8 cellular contexts compared by ENCODE assay signal in the genomic region with DNA sequence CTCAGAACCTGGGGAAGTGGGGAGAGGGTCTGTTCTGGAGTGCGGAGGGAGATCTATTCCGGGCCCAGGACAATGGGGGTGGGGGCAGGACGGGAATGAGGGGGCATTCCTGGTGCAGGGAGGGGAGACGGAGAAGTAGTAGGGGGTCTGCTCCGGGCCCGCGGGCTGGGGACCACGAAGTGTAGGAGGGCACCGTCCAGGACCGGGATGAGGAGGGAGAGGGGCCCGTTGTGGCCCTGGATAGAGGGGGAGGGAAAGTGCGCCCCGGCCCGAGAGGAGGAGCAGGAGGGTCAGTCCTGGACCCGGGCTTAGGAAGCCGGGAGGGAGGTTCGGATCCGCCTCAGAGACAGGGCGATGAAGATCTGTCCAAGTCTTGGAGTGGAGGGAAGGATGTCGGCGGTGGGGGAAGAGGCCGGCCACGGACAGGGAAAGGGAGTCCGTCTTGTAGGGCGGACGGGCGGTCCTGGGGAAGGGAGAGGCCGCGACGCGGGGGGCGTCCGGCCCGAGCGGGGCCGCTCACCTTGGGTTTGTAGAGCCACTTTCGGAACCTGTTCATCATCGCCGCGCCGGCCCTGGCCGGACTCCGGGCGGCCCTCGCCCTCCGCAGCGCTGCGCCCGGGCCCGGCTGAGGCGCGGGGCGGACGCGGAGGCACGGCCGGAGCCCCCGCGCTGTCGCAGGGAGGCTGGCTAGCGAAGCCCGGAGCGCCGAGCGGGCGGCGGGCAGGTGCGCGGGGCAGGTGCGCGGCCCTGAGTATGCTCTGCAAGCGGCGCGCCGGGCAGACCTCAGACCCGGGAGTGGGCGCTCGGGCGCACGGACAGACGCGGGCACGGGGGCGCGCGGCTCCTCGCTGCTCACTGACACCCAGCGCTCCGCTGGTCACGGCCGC. TPM values are rescaled to one million over a fixed set of nuclear protein-coding genes. Genes with fewer than 3 reads are reported as not detected.
DNase-seq lines count a peak whose midpoint lies in the region; TF ChIP-seq lines count a peak whose summit lies in the region.

Gene ZFYVE28 (minus strand): TSS at position 881 of the 887 bp plus-strand sequence. CDS start 322 bp downstream, at position 559.

- TF ChIP-seq POLR2A in spleen (IDR thresholded peaks at IDR 0.05): no peak

- peaks cover 32 to 66% (median 58%) of the 10 kb centered on the region in 6 donors for H3K4me1 ChIP-seq in spleen

- DNase-seq in activated CD4-positive, alpha-beta T cell treated with anti-CD3 and anti-CD28 coated beads, Interleukin-2, amount 10 ng/mL, durations not matched to agents 24 days and 14 days: no peak
- DNase-seq in activated CD4-positive, alpha-beta T cell treated with anti-CD3 and anti-CD28 coated beads for 48 hours: no peak
- DNase-seq in HuH-7 (ENCODE audit: low spot score) (peak; percentile 46), spleen (peak; percentile 86), NCI-H524 treated with DMSO at 0.1 percent for 48 hours (lab: John Stamatoyannopoulos, UW) (no peak), kidney tubule cell (ENCODE audit: low spot score) (no peak)

- peaks cover 0 to 79% (median 29%) of the 10 kb centered on the region in 7 donors for H3K27me3 ChIP-seq in spleen (replicated peaks in 1 of 7)

- peaks cover 44% of the 10 kb centered on the region for H3K4me1 Mint-ChIP-seq in activated CD4-positive, alpha-beta T cell treated with anti-CD3 and anti-CD28 coated beads, Interleukin-2, amount 10 ng/mL, durations not matched to agents 24 days and 14 days
- peaks cover 47% of the 10 kb centered on the region for H3K4me1 Mint-ChIP-seq in activated naive CD8-positive, alpha-beta T cell (ENCODE audit: low read depth)

- no peak for TF ChIP-seq CTCF in spleen (IDR thresholded peaks at IDR 0.05 in 8 of 11, conservative IDR thresholded peaks at IDR 0.05 in 3 of 11)

- peaks cover 59% of the 10 kb centered on the region for H3K27me3 Mint-ChIP-seq in activated CD4-positive, alpha-beta T cell treated with anti-CD3 and anti-CD28 coated beads, Interleukin-2, amount 10 ng/mL, durations not matched to agents 24 days and 14 days
- H3K27me3 Mint-ChIP-seq in activated naive CD8-positive, alpha-beta T cell: peaks cover 13% of the 10 kb centered on the region

- WGBS in spleen, 5 donors: 1 to 2% (median 2%) methylated on average over 38 to 91 of the region's 91 CpGs

- H3K9me3 Mint-ChIP-seq in activated CD4-positive, alpha-beta T cell treated with anti-CD3 and anti-CD28 coated beads, Interleukin-2, amount 10 ng/mL, durations not matched to agents 24 days and 14 days: no peaks in the 10 kb centered on the region
- H3K9me3 Mint-ChIP-seq in activated naive CD8-positive, alpha-beta T cell (ENCODE audit: low read depth): no peaks in the 10 kb centered on the region

- peak within 1 kb of the TSS; percentile 86 for H3K27ac Mint-ChIP-seq in activated CD4-positive, alpha-beta T cell treated with anti-CD3 and anti-CD28 coated beads, Interleukin-2, amount 10 ng/mL, durations not matched to agents 24 days and 14 days
- peak within 1 kb of the TSS; percentile 58 for H3K27ac Mint-ChIP-seq in activated naive CD8-positive, alpha-beta T cell

- no peaks in the 10 kb centered on the region for H3K36me3 ChIP-seq in spleen

- H3K9me3 ChIP-seq in iPS-18c (ENCODE audit: control insufficient read depth, insufficient read depth, low read length) (peaks cover 2% of the 10 kb centered on the region), spleen (no peaks in the 10 kb centered on the region)

- intact Hi-C loops in activated CD4-positive, alpha-beta T cell treated with anti-CD3 and anti-CD28 coated beads, Interleukin-2, amount 10 ng/mL, durations not matched to agents 24 days and 14 days (cut with micrococcal nuclease): loop anchor here (1.0 to 10.0 kb wide), 7 partner anchors 51 to 563 kb away; partner anchors contain the start of genes FAM193A, GRK4, HAUS3 and LETM1
- intact Hi-C loops in spleen (cut with DNase I; ENCODE audit: low total_unique reads): loop anchor here (10.0 kb wide), 1 partner anchor 153 kb away; the partner anchor contains the start of gene MXD4

- H3K4me3 ChIP-seq in iPS-18c (ENCODE audit: insufficient read depth, low read depth, low read length) (peak within 1 kb of the TSS; percentile 63), spleen (peak within 1 kb of the TSS; percentile 41 to 94 (median 72))

- H3K36me3 Mint-ChIP-seq in activated CD4-positive, alpha-beta T cell treated with anti-CD3 and anti-CD28 coated beads, Interleukin-2, amount 10 ng/mL, durations not matched to agents 24 days and 14 days (ENCODE audit: low read depth): peaks cover 2% of the 10 kb centered on the region
- no peaks in the 10 kb centered on the region for H3K36me3 Mint-ChIP-seq in activated naive CD8-positive, alpha-beta T cell

- H3K4me3 Mint-ChIP-seq in activated CD4-positive, alpha-beta T cell treated with anti-CD3 and anti-CD28 coated beads, Interleukin-2, amount 10 ng/mL, durations not matched to agents 24 days and 14 days: peak within 1 kb of the TSS; percentile 91
- peak within 1 kb of the TSS; percentile 95 for H3K4me3 Mint-ChIP-seq in activated naive CD8-positive, alpha-beta T cell

- H3K27ac ChIP-seq in spleen: peak within 1 kb of the TSS in 6 of 8 donors; percentile 13 to 87 (median 59)

RNA-seq across cellular contexts. Expression of gene ZFYVE28, which starts in this region (rescaled TPM):
- total RNA-seq in activated CD4-positive, alpha-beta T cell treated with anti-CD3 and anti-CD28 coated beads, Interleukin-2, amount 10 ng/mL, durations not matched to agents 24 days and 14 days: 4.4 and 4.7 TPM in 2 replicates
- total RNA-seq in spleen: 10 to 100 TPM; 11.2 to 31.3 (median 15.7) TPM
- polyA plus RNA-seq in spleen: 1 to 10 TPM; 2.7 to 8.5 (median 7.8) TPM

Comparison
In these comparisons a context has a peak if more than half of its experiments do, and no peak if none do; other contexts are left out.
1. DNase-seq: peak in HuH-7 (single experiment) and spleen (single experiment); none in activated CD4-positive, alpha-beta T cell treated with anti-CD3 and anti-CD28 coated beads, Interleukin-2, amount 10 ng/mL, durations not matched to agents 24 days and 14 days (single experiment), activated CD4-positive, alpha-beta T cell treated with anti-CD3 and anti-CD28 coated beads for 48 hours (single experiment), NCI-H524 treated with DMSO at 0.1 percent for 48 hours (single experiment) and kidney tubule cell (single experiment).